ENCODE assay signal across 1 cellular context in the genomic region with DNA sequence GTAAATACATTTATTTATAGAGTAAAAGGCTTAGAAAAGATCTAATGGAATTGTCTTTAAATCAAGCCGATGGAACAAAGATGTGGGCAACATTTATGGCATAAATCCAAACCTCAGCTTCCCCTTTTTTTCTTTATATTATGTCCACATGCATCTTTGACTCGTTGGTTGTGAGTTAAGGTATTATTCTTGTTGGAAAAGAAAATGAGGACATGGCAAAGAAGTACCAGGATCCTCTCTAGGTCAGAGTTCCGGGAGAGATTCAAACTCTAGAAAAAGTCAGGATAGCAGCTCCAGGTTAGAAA.
TF ChIP-seq lines count a peak whose summit lies in the region.

No MANE protein-coding gene starts in this region.

TF ChIP-seq in neural cell, 6 proteins besides CTCF, POLR2A, EP300 and RAD21 (continued from another document):
- TF ChIP-seq, protein P1, sequence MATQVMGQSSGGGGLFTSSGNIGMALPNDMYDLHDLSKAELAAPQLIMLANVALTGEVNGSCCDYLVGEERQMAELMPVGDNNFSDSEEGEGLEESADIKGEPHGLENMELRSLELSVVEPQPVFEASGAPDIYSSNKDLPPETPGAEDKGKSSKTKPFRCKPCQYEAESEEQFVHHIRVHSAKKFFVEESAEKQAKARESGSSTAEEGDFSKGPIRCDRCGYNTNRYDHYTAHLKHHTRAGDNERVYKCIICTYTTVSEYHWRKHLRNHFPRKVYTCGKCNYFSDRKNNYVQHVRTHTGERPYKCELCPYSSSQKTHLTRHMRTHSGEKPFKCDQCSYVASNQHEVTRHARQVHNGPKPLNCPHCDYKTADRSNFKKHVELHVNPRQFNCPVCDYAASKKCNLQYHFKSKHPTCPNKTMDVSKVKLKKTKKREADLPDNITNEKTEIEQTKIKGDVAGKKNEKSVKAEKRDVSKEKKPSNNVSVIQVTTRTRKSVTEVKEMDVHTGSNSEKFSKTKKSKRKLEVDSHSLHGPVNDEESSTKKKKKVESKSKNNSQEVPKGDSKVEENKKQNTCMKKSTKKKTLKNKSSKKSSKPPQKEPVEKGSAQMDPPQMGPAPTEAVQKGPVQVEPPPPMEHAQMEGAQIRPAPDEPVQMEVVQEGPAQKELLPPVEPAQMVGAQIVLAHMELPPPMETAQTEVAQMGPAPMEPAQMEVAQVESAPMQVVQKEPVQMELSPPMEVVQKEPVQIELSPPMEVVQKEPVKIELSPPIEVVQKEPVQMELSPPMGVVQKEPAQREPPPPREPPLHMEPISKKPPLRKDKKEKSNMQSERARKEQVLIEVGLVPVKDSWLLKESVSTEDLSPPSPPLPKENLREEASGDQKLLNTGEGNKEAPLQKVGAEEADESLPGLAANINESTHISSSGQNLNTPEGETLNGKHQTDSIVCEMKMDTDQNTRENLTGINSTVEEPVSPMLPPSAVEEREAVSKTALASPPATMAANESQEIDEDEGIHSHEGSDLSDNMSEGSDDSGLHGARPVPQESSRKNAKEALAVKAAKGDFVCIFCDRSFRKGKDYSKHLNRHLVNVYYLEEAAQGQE (IDR thresholded peaks at IDR 0.05; ENCODE audit: borderline replicate concordance) = no peak
- no peak for TF ChIP-seq TAF1 (IDR thresholded peaks at IDR 0.05; ENCODE audit: low read depth)
